18 cellular contexts compared by ENCODE assay signal in genomic region chr15:80876034-80876433, GRCh38.
"Had no signal": no experiment of that assay in that cellular context is flagged by ENCODE, and none has a peak within 500 bp of the region (broad histone marks: within the 10 kb centered on the region; RNA-seq: fewer than 3 reads in every experiment).

No MANE protein-coding gene starts in this region.

- H3K4me1 ChIP-seq: SJSA1, upper lobe of right lung had no signal

- H3K4me3 ChIP-seq: SJSA1, smooth muscle cell, upper lobe of right lung had no signal

- DNase-seq: activated CD4-positive, alpha-beta memory T cell treated with anti-CD3 and anti-CD28 coated beads for 36 hours; activated CD4-positive, alpha-beta T cell treated with anti-CD3 and anti-CD28 coated beads for 36 hours; activated effector memory CD4-positive, alpha-beta T cell treated with Interleukin-2 at 50 U/mL for 16 hours; activated T-cell treated with anti-CD3 and anti-CD28 coated beads, Interleukin-2, amount 50 U/mL, for 24 hours; amniotic stem cell; left colon; mammary epithelial cell; naive thymus-derived CD4-positive, alpha-beta T cell; stimulated activated CD4-positive, alpha-beta T cell treated with anti-CD3 and anti-CD28 coated beads, Interleukin-4, amount 100 ng/mL, for 4 hours; stimulated activated CD8-positive, alpha-beta memory T cell treated with anti-CD3 and anti-CD28 coated beads, Interleukin-4, amount 100 ng/mL, for 48 hours; T-helper 2 cell; upper lobe of right lung had no signal

- H3K9me3 ChIP-seq: neutrophil, SJSA1, upper lobe of right lung had no signal

- H3K9me3 Mint-ChIP-seq: activated CD4-positive, alpha-beta memory T cell treated with anti-CD3 and anti-CD28 coated beads for 36 hours; activated naive CD4-positive, alpha-beta T cell treated with anti-CD3 and anti-CD28 coated beads, Interleukin-2, amount 50 U/mL, for 24 hours; activated T-cell treated with anti-CD3 and anti-CD28 coated beads, Interleukin-2, amount 50 U/mL, for 24 hours; naive thymus-derived CD4-positive, alpha-beta T cell; stimulated activated naive CD8-positive, alpha-beta T cell treated with anti-CD3 and anti-CD28 coated beads, Interleukin-15, Interleukin-2, amounts not matched to agents 100 ng/mL and 50 ng/mL, for 24 hours had no signal

- H3K27ac Mint-ChIP-seq: activated CD4-positive, alpha-beta memory T cell treated with anti-CD3 and anti-CD28 coated beads for 36 hours; activated CD4-positive, alpha-beta T cell treated with anti-CD3 and anti-CD28 coated beads for 36 hours; activated naive CD4-positive, alpha-beta T cell treated with anti-CD3 and anti-CD28 coated beads, Interleukin-2, amount 50 U/mL, for 24 hours; activated T-cell treated with anti-CD3 and anti-CD28 coated beads, Interleukin-2, amount 50 U/mL, for 24 hours; naive thymus-derived CD4-positive, alpha-beta T cell; stimulated activated naive CD8-positive, alpha-beta T cell treated with anti-CD3 and anti-CD28 coated beads, Interleukin-15, Interleukin-2, amounts not matched to agents 100 ng/mL and 50 ng/mL, for 24 hours had no signal

- H3K27me3 ChIP-seq: neutrophil, upper lobe of right lung had no signal

- H3K36me3 ChIP-seq: neutrophil, SJSA1 had no signal

- H3K27me3 Mint-ChIP-seq: activated CD4-positive, alpha-beta T cell treated with anti-CD3 and anti-CD28 coated beads for 36 hours had no signal

- H3K36me3 Mint-ChIP-seq: activated CD4-positive, alpha-beta memory T cell treated with anti-CD3 and anti-CD28 coated beads for 36 hours; activated naive CD4-positive, alpha-beta T cell treated with anti-CD3 and anti-CD28 coated beads, Interleukin-2, amount 50 U/mL, for 24 hours had no signal

- H3K27ac ChIP-seq: neutrophil, SJSA1, upper lobe of right lung had no signal

- H3K4me3 Mint-ChIP-seq: activated CD4-positive, alpha-beta memory T cell treated with anti-CD3 and anti-CD28 coated beads for 36 hours; activated CD4-positive, alpha-beta T cell treated with anti-CD3 and anti-CD28 coated beads for 36 hours; activated naive CD4-positive, alpha-beta T cell treated with anti-CD3 and anti-CD28 coated beads, Interleukin-2, amount 50 U/mL, for 24 hours; activated T-cell treated with anti-CD3 and anti-CD28 coated beads, Interleukin-2, amount 50 U/mL, for 24 hours; naive thymus-derived CD4-positive, alpha-beta T cell; stimulated activated naive CD8-positive, alpha-beta T cell treated with anti-CD3 and anti-CD28 coated beads, Interleukin-15, Interleukin-2, amounts not matched to agents 100 ng/mL and 50 ng/mL, for 24 hours had no signal

- ATAC-seq: activated CD4-positive, alpha-beta T cell treated with anti-CD3 and anti-CD28 coated beads for 36 hours; esophagus mucosa; left colon; naive thymus-derived CD4-positive, alpha-beta T cell; upper lobe of right lung had no signal

- H3K4me1 Mint-ChIP-seq: activated CD4-positive, alpha-beta T cell treated with anti-CD3 and anti-CD28 coated beads for 36 hours; activated naive CD4-positive, alpha-beta T cell treated with anti-CD3 and anti-CD28 coated beads, Interleukin-2, amount 50 U/mL, for 24 hours had no signal
